In genomic region chr3:24042879-24043567, GRCh38 we compare ENCODE assay signal across 17 cellular contexts.
DNase-seq lines count a peak whose midpoint lies in the region; ATAC-seq and TF ChIP-seq lines count a peak whose summit lies in the region.
"Had no signal": no experiment of that assay in that cellular context is flagged by ENCODE, and none has a peak within 500 bp of the region (broad histone marks: within the 10 kb centered on the region; RNA-seq: fewer than 3 reads in every experiment).

No MANE protein-coding gene starts in this region.

- H3K27ac Mint-ChIP-seq in WTC11, result no peak overlapping the region
- H3K27ac Mint-ChIP-seq in glutamatergic neuron (ENCODE audit: unreplicated experiment), result no peak overlapping the region
- H3K27ac Mint-ChIP-seq in nephron, result peak overlapping the region in 2 of 3 experiments; percentile 72 to 90
- H3K27ac Mint-ChIP-seq: B cell; effector memory CD8-positive, alpha-beta T cell; T-cell had no signal

- POLR2A ChIA-PET in WTC11 (lab: Charles Lee), result no interaction called here

- no peaks in the 10 kb centered on the region for H3K27me3 Mint-ChIP-seq in WTC11 (ENCODE audit: low read depth)
- H3K27me3 Mint-ChIP-seq in glutamatergic neuron (ENCODE audit: unreplicated experiment), result no peaks in the 10 kb centered on the region
- H3K27me3 Mint-ChIP-seq in nephron (ENCODE audit: low read depth), result no peaks in the 10 kb centered on the region
- H3K27me3 Mint-ChIP-seq: effector memory CD8-positive, alpha-beta T cell; T-cell had no signal

- no peaks in the 10 kb centered on the region for H3K36me3 ChIP-seq in tibial artery

- no peaks in the 10 kb centered on the region for H3K9me3 ChIP-seq in tibial artery

- H3K27ac ChIP-seq in tibial artery, result peak overlapping the region; percentile 87 to 90

- peak; percentile 39; the same call in 1 of the 2 replicates for ATAC-seq in WTC11
- ATAC-seq in HG03159 (IDR thresholded peaks at IDR 0.05; ENCODE audit: unreplicated experiment), result no peak
- no peak for ATAC-seq in HG02759 (IDR thresholded peaks at IDR 0.05; ENCODE audit: unreplicated experiment)
- ATAC-seq: effector memory CD8-positive, alpha-beta T cell; HCT116; T-cell had no signal

- H3K9me3 Mint-ChIP-seq in WTC11 (no peaks in the 10 kb centered on the region), glutamatergic neuron (ENCODE audit: unreplicated experiment) (no peaks in the 10 kb centered on the region), nephron (no peaks in the 10 kb centered on the region)
- H3K9me3 Mint-ChIP-seq: effector memory CD8-positive, alpha-beta T cell; neural crest cell; T-cell had no signal

- peaks cover 0 to 68% (median 22%) of the 10 kb centered on the region in 4 donors for H3K4me1 ChIP-seq in tibial artery

- CTCF ChIA-PET in WTC11 (lab: Charles Lee), result interaction anchor here (1.5 kb wide), 1 partner anchor 143 kb away, joined by 4 read pairs; no protein-coding TSS in a partner anchor

- H3K36me3 Mint-ChIP-seq in WTC11 (no peaks in the 10 kb centered on the region), glutamatergic neuron (ENCODE audit: unreplicated experiment) (no peaks in the 10 kb centered on the region), nephron (ENCODE audit: low read depth) (no peaks in the 10 kb centered on the region)
- H3K36me3 Mint-ChIP-seq: T-cell had no signal

- peaks cover 2% of the 10 kb centered on the region; the same call in 1 of the 2 replicates for H3K4me1 Mint-ChIP-seq in WTC11
- H3K4me1 Mint-ChIP-seq in glutamatergic neuron (ENCODE audit: low read depth, unreplicated experiment), result peaks cover 3% of the 10 kb centered on the region
- H3K4me1 Mint-ChIP-seq in nephron, result peaks cover 30% of the 10 kb centered on the region
- H3K4me1 Mint-ChIP-seq: T-cell had no signal

- no peak overlapping the region for H3K4me3 Mint-ChIP-seq in WTC11
- no peak overlapping the region for H3K4me3 Mint-ChIP-seq in glutamatergic neuron (ENCODE audit: unreplicated experiment)
- H3K4me3 Mint-ChIP-seq in nephron, result peak overlapping the region in 1 of 3 experiments; percentile 40
- H3K4me3 Mint-ChIP-seq: B cell; effector memory CD8-positive, alpha-beta T cell; neural crest cell; T-cell had no signal

- intact Hi-C loops in tibial artery (cut with DNase I; ENCODE audit: low total_unique reads), result no loop called here

- peak overlapping the region; percentile 10 to 38 for H3K4me3 ChIP-seq in tibial artery

- TF ChIP-seq CTCF in WTC11 (IDR thresholded peaks at IDR 0.05), result no peak
- TF ChIP-seq CTCF in glutamatergic neuron (IDR thresholded peaks at IDR 0.05; ENCODE audit: partially characterized antibody, unreplicated experiment), result no peak
- TF ChIP-seq CTCF in nephron (IDR thresholded peaks at IDR 0.05; ENCODE audit: unreplicated experiment in 3 of 3), result no peak
- TF ChIP-seq CTCF in tibial artery (IDR thresholded peaks at IDR 0.05), result no peak

- DNase-seq in WTC11 (ENCODE audit: low spot score), result no peak
- DNase-seq in glutamatergic neuron, result peak; percentile 19
- DNase-seq in tibial artery, result no peak
- DNase-seq in SKM-1 (lab: John Stamatoyannopoulos, UW; ENCODE audit: unreplicated experiment), result no peak
- no peak for DNase-seq in OCI-M2 (lab: John Stamatoyannopoulos, UW; ENCODE audit: unreplicated experiment)
- DNase-seq: activated CD4-positive, CD25-positive, alpha-beta regulatory T cell treated with anti-CD3 and anti-CD28 coated beads, Interleukin-2, amount 50 U/mL, for 72 hours; DMS79; effector memory CD8-positive, alpha-beta T cell; KG1; kidney glomerular epithelial cell; T-cell had no signal

- H3K27me3 ChIP-seq in tibial artery, result no peaks in the 10 kb centered on the region

TF ChIP-seq in WTC11, 78 proteins besides CTCF, POLR2A, EP300 and RAD21 (continues in another document):
- TF ChIP-seq, protein P1, sequence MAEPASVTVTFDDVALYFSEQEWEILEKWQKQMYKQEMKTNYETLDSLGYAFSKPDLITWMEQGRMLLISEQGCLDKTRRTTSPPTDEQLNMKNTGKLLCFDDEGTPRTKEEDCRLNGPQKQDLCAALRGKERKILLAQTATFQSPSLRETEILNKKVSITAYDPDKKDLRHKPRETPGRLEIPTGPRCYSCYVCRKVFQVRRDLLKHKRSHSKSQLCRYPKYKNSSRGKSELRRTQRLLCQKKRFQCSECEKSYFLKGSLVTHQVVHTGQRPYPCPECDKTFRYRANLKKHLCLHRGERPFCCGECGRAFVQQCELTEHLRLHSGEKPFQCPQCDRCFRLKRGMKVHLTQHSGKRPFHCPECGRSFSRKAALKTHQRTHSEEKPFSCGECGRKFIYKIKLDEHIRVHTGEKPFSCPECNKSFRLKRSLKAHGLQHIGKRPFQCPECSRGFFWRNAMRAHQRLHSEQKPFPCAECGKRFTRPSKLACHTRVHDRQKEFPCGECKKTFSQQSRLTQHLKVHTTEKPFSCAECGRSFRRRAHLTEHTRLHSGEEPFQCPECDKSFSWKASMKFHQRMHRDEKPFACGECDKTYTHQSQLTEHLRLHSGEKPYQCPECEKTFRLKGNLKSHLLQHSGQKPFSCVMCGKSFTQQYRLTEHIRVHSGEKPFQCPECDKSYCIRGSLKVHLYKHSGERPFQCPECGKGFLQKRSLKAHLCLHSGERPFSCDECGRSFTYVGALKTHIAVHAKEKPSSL (CRISPR knock-in tag; conservative IDR thresholded peaks at IDR 0.05), result no peak
- no peak for TF ChIP-seq TEAD1 (CRISPR knock-in tag; IDR thresholded peaks at IDR 0.05)
- TF ChIP-seq ZNF317 (CRISPR knock-in tag; IDR thresholded peaks at IDR 0.05; ENCODE audit: borderline replicate concordance, low read depth), result no peak
- no peak for TF ChIP-seq FOXP4 (CRISPR knock-in tag; IDR thresholded peaks at IDR 0.05)
- no peak for TF ChIP-seq PRRX2 (CRISPR knock-in tag; IDR thresholded peaks at IDR 0.05)
- no peak for TF ChIP-seq CBFB (CRISPR knock-in tag; IDR thresholded peaks at IDR 0.05; ENCODE audit: low read depth)
- no peak for TF ChIP-seq ZNF396 (CRISPR knock-in tag; IDR thresholded peaks at IDR 0.05; ENCODE audit: borderline replicate concordance)
- TF ChIP-seq IRF2 (CRISPR knock-in tag; IDR thresholded peaks at IDR 0.05; ENCODE audit: borderline replicate concordance, low read depth), result no peak
- TF ChIP-seq JAZF1 (CRISPR knock-in tag; IDR thresholded peaks at IDR 0.05), result no peak
- no peak for TF ChIP-seq ZNF416 (CRISPR knock-in tag; IDR thresholded peaks at IDR 0.05)
- TF ChIP-seq ETV6 (CRISPR knock-in tag; IDR thresholded peaks at IDR 0.05), result no peak
- TF ChIP-seq, protein P2, sequence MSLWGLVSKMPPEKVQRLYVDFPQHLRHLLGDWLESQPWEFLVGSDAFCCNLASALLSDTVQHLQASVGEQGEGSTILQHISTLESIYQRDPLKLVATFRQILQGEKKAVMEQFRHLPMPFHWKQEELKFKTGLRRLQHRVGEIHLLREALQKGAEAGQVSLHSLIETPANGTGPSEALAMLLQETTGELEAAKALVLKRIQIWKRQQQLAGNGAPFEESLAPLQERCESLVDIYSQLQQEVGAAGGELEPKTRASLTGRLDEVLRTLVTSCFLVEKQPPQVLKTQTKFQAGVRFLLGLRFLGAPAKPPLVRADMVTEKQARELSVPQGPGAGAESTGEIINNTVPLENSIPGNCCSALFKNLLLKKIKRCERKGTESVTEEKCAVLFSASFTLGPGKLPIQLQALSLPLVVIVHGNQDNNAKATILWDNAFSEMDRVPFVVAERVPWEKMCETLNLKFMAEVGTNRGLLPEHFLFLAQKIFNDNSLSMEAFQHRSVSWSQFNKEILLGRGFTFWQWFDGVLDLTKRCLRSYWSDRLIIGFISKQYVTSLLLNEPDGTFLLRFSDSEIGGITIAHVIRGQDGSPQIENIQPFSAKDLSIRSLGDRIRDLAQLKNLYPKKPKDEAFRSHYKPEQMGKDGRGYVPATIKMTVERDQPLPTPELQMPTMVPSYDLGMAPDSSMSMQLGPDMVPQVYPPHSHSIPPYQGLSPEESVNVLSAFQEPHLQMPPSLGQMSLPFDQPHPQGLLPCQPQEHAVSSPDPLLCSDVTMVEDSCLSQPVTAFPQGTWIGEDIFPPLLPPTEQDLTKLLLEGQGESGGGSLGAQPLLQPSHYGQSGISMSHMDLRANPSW (CRISPR knock-in tag; conservative IDR thresholded peaks at IDR 0.05; ENCODE audit: low read depth), result no peak
- no peak for TF ChIP-seq ELF4 (CRISPR knock-in tag; IDR thresholded peaks at IDR 0.05; ENCODE audit: low read depth)
- no peak for TF ChIP-seq ZNF138 (CRISPR knock-in tag; conservative IDR thresholded peaks at IDR 0.05)

Comparison
In these comparisons a context has a peak if more than half of its experiments do, and no peak if none do; other contexts are left out.
1. H3K27ac Mint-ChIP-seq: peak in nephron (2 of 3); none in WTC11 (single experiment) and glutamatergic neuron (single experiment).